ENCODE assay signal across 9 cellular contexts in genomic region chr11:122746050-122746478, GRCh38.
DNase-seq lines count a peak whose midpoint lies in the region; ATAC-seq and TF ChIP-seq lines count a peak whose summit lies in the region.
"Had no signal": no experiment of that assay in that cellular context is flagged by ENCODE, and none has a peak within 500 bp of the region (broad histone marks: within the 10 kb centered on the region; RNA-seq: fewer than 3 reads in every experiment).

No MANE protein-coding gene starts in this region.

- H3K36me3 Mint-ChIP-seq in progenitor cell of endocrine pancreas (ENCODE audit: insufficient read depth): no peaks in the 10 kb centered on the region

- peak; percentile 76 for ATAC-seq in HG03378 (IDR thresholded peaks at IDR 0.05; ENCODE audit: unreplicated experiment)
- ATAC-seq: A549 had no signal

- H3K27ac Mint-ChIP-seq in progenitor cell of endocrine pancreas: peak overlapping the region; percentile 6

- no peak for TF ChIP-seq CTCF in progenitor cell of endocrine pancreas (IDR thresholded peaks at IDR 0.05; ENCODE audit: unreplicated experiment)

- peak; percentile 82 for DNase-seq in activated effector memory CD4-positive, alpha-beta T cell treated with anti-CD3 and anti-CD28 coated beads, Interleukin-2, amount 50 U/mL, for 16 hours
- DNase-seq in activated effector memory CD4-positive, alpha-beta T cell treated with Interleukin-2 at 50 U/mL for 16 hours: no peak
- peak; percentile 55 to 60 for DNase-seq in activated CD4-positive, alpha-beta T cell treated with anti-CD3 and anti-CD28 coated beads, Interleukin-2, amount 50 U/mL, for 4 hours
- DNase-seq in progenitor cell of endocrine pancreas (ENCODE audit: low spot score, unreplicated experiment): no peak
- no peak for DNase-seq in middle frontal gyrus (ENCODE audit: extremely low spot score, low spot score)
- no peak for DNase-seq in GDM1 (lab: John Stamatoyannopoulos, UW)
- DNase-seq in NCI-H1694 (lab: John Stamatoyannopoulos, UW): no peak

- peaks cover 21% of the 10 kb centered on the region for H3K4me1 Mint-ChIP-seq in progenitor cell of endocrine pancreas (ENCODE audit: low read depth)

- no peak overlapping the region for H3K4me3 Mint-ChIP-seq in progenitor cell of endocrine pancreas (ENCODE audit: low read depth)

- peaks cover 16% of the 10 kb centered on the region for H3K27me3 Mint-ChIP-seq in progenitor cell of endocrine pancreas

- no peaks in the 10 kb centered on the region for H3K9me3 Mint-ChIP-seq in progenitor cell of endocrine pancreas (ENCODE audit: low read depth)

Comparison
In these comparisons a context has a peak if more than half of its experiments do, and no peak if none do; other contexts are left out.
1. DNase-seq: peak in activated effector memory CD4-positive, alpha-beta T cell treated with anti-CD3 and anti-CD28 coated beads, Interleukin-2, amount 50 U/mL, for 16 hours (single experiment) and activated CD4-positive, alpha-beta T cell treated with anti-CD3 and anti-CD28 coated beads, Interleukin-2, amount 50 U/mL, for 4 hours (2 of 2); none in activated effector memory CD4-positive, alpha-beta T cell treated with Interleukin-2 at 50 U/mL for 16 hours (single experiment), progenitor cell of endocrine pancreas (single experiment), middle frontal gyrus (single experiment), GDM1 (single experiment) and NCI-H1694 (single experiment).